In the genomic region with DNA sequence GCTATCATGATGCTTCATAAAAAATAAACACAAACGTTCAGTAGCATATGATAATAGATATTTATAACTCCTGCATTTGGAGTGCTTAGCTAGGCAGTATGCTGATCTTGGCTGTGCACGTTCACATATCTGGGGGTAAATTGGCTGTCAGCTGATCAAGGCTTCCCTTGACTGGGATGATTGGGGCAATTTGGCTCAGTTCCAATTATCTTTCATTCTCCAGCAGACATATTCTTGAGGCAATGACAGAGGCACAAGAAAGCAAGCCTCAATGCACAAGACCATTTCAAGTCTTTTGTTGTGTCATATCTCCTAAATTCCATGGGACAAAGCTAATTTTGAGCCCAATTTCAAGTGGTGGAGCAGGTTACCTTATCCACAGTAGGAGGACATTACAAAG, we compare ENCODE assay signal across 14 cellular contexts.
A peak's percentile ranks its signal among the peaks of the same experiment; 100 is the strongest.
DNase-seq lines count a peak whose midpoint lies in the region; TF ChIP-seq lines count a peak whose summit lies in the region.
"Had no signal": no experiment of that assay in that cellular context is flagged by ENCODE, and none has a peak within 500 bp of the region (broad histone marks: within the 10 kb centered on the region; RNA-seq: fewer than 3 reads in every experiment).

No MANE protein-coding gene starts in this region.

- no peak for TF ChIP-seq POLR2A in erythroblast (IDR thresholded peaks at IDR 0.05; ENCODE audit: low read length)

- no peak for TF ChIP-seq RAD21 in Ishikawa (IDR thresholded peaks at IDR 0.05; ENCODE audit: low read depth)

- peak; percentile 4 for DNase-seq in NCI-H2171 treated with DMSO at 0.1 percent for 48 hours (lab: John Stamatoyannopoulos, UW)
- no peak for DNase-seq in NCI-H2171 (lab: John Stamatoyannopoulos, UW)
- peak; percentile 4 for DNase-seq in NCI-H2227 treated with DMSO at 0.1 percent for 48 hours (lab: John Stamatoyannopoulos, UW)
- DNase-seq in erythroblast (lab: John Stamatoyannopoulos, UW) = peak; percentile 22 to 31
- no peak for DNase-seq in EL
- no peak for DNase-seq in AG20443 (ENCODE audit: low spot score)
- no peak for DNase-seq in effector CD4-positive, alpha-beta T cell
- DNase-seq: CD8-positive, alpha-beta T cell; COR-L47; DMS53; GM23248; H7; IMR-90 had no signal

- no peak for TF ChIP-seq EP300 in Ishikawa (IDR thresholded peaks at IDR 0.05; ENCODE audit: borderline replicate concordance)

TF ChIP-seq in Ishikawa, 13 proteins besides CTCF, POLR2A, EP300 and RAD21:
- no peak for TF ChIP-seq CREB1 (IDR thresholded peaks at IDR 0.05; ENCODE audit: low read depth)
- TF ChIP-seq TAF1 (IDR thresholded peaks at IDR 0.05; ENCODE audit: low read depth) = no peak
- no peak for TF ChIP-seq TCF12 (IDR thresholded peaks at IDR 0.05; ENCODE audit: low read depth)
- TF ChIP-seq, protein P1, sequence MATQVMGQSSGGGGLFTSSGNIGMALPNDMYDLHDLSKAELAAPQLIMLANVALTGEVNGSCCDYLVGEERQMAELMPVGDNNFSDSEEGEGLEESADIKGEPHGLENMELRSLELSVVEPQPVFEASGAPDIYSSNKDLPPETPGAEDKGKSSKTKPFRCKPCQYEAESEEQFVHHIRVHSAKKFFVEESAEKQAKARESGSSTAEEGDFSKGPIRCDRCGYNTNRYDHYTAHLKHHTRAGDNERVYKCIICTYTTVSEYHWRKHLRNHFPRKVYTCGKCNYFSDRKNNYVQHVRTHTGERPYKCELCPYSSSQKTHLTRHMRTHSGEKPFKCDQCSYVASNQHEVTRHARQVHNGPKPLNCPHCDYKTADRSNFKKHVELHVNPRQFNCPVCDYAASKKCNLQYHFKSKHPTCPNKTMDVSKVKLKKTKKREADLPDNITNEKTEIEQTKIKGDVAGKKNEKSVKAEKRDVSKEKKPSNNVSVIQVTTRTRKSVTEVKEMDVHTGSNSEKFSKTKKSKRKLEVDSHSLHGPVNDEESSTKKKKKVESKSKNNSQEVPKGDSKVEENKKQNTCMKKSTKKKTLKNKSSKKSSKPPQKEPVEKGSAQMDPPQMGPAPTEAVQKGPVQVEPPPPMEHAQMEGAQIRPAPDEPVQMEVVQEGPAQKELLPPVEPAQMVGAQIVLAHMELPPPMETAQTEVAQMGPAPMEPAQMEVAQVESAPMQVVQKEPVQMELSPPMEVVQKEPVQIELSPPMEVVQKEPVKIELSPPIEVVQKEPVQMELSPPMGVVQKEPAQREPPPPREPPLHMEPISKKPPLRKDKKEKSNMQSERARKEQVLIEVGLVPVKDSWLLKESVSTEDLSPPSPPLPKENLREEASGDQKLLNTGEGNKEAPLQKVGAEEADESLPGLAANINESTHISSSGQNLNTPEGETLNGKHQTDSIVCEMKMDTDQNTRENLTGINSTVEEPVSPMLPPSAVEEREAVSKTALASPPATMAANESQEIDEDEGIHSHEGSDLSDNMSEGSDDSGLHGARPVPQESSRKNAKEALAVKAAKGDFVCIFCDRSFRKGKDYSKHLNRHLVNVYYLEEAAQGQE (IDR thresholded peaks at IDR 0.05; ENCODE audit: low read depth) = no peak
- TF ChIP-seq YY1 (IDR thresholded peaks at IDR 0.05; ENCODE audit: low read depth) = no peak
- no peak for TF ChIP-seq ZBTB7A (IDR thresholded peaks at IDR 0.05; ENCODE audit: low read depth)
- TF ChIP-seq NFIC (IDR thresholded peaks at IDR 0.05) = peak; percentile 36; the same call in 1 of the 2 replicates

Comparison
In these comparisons a context has a peak if more than half of its experiments do, and no peak if none do; other contexts are left out.
1. DNase-seq: peak in NCI-H2171 treated with DMSO at 0.1 percent for 48 hours (single experiment), NCI-H2227 treated with DMSO at 0.1 percent for 48 hours (single experiment) and erythroblast (2 of 2); none in NCI-H2171 (single experiment), EL (single experiment), AG20443 (single experiment) and effector CD4-positive, alpha-beta T cell (single experiment).